ENCODE assay signal across 9 cellular contexts in the genomic region with DNA sequence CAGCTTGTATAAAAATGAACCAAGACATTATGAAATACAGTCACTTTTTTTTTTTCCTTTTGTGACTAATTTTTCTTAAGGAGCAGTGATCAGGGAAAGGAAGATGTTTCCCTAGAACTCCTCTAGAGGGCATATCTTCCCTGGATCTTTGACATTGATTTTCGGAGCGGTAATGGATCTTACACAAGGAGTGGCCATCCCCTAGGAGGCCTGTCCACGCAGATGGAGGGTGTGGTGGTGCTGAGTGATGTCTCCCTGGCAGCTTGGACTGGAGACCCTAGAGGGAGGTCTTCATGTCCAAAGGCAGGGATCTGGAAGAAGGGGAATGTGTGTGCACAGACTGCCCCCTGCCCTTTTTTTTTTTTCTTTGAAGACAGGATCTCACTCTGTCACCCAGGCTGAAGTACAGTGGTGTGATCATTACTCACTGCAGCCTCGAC. TPM values are rescaled to one million over a fixed set of nuclear protein-coding genes. Genes with fewer than 3 reads are reported as not detected.
DNase-seq lines count a peak whose midpoint lies in the region; ATAC-seq and TF ChIP-seq lines count a peak whose summit lies in the region.
"Had no signal": no experiment of that assay in that cellular context is flagged by ENCODE, and none has a peak within 500 bp of the region (broad histone marks: within the 10 kb centered on the region; RNA-seq: fewer than 3 reads in every experiment).

No MANE protein-coding gene starts in this region.

- DNase-seq in H4 (ENCODE audit: low spot score) (peak; percentile 35), SK-N-SH (no peak), glomerular visceral epithelial cell (ENCODE audit: extremely low spot score) (peak; percentile 53), stromal cell of bone marrow (ENCODE audit: low read depth) (peak; percentile 82), globus pallidus (ENCODE audit: low spot score) (no peak), NCI-H2196 (lab: John Stamatoyannopoulos, UW; ENCODE audit: unreplicated experiment) (no peak)

- no peak overlapping the region for H3K27ac ChIP-seq in SK-N-SH (ENCODE audit: low read depth in 2 of 2, low read length in 1 of 2)

- H3K4me2 ChIP-seq in SK-N-SH = no peak overlapping the region

- no peak overlapping the region for H3K9ac ChIP-seq in SK-N-SH

- H4K20me1 ChIP-seq in SK-N-SH (ENCODE audit: insufficient read depth) = no peaks in the 10 kb centered on the region

- WGBS in SK-N-SH (ENCODE audit: low lambda C conversion rate) = 59% methylated on average over 4 of the region's 4 CpGs

- peak; percentile 54 for TF ChIP-seq CTCF in SK-N-SH (IDR thresholded peaks at IDR 0.05)

- no peak overlapping the region for H2AFZ ChIP-seq in SK-N-SH (ENCODE audit: low read depth)

- no peaks in the 10 kb centered on the region for H3K36me3 ChIP-seq in SK-N-SH (replicated peaks in 1 of 2; ENCODE audit: control insufficient read depth in 1 of 2, insufficient read depth in 2 of 2, low read length in 1 of 2)

- ATAC-seq in GM21381 (IDR thresholded peaks at IDR 0.05; ENCODE audit: unreplicated experiment) = no peak
- no peak for ATAC-seq in HG02884 (IDR thresholded peaks at IDR 0.05; ENCODE audit: unreplicated experiment)

- no peaks in the 10 kb centered on the region for H3F3A ChIP-seq in SK-N-SH (replicated peaks; ENCODE audit: insufficient read depth)

- 0 out of 2 replicates have a peak, but pooled peaks have one; percentile 18 for TF ChIP-seq RAD21 in SK-N-SH (IDR thresholded peaks at IDR 0.05; ENCODE audit: low read length)

- H3K27me3 ChIP-seq in SK-N-SH (ENCODE audit: insufficient read depth) = no peaks in the 10 kb centered on the region

- H3K4me1 ChIP-seq in SK-N-SH (ENCODE audit: control insufficient read depth in 1 of 2, insufficient read depth in 2 of 2, low read depth in 1 of 2, low read length in 1 of 2) = no peaks in the 10 kb centered on the region

- no peaks in the 10 kb centered on the region for H3K9me3 ChIP-seq in SK-N-SH

- no peaks in the 10 kb centered on the region for H3K9me2 ChIP-seq in SK-N-SH

- no peaks in the 10 kb centered on the region for H3K79me2 ChIP-seq in SK-N-SH (ENCODE audit: insufficient read depth)

- no peak for TF ChIP-seq EP300 in SK-N-SH (IDR thresholded peaks at IDR 0.05; ENCODE audit: borderline replicate concordance in 1 of 2, low read depth in 1 of 2, low read length in 1 of 2)

- H3K4me3 ChIP-seq in SK-N-SH (ENCODE audit: low read depth in 2 of 2, low read length in 1 of 2) = no peak overlapping the region
- H3K4me3 ChIP-seq: lung had no signal

- POLR2A ChIA-PET in SK-N-SH (lab: Yijun Ruan, JAX) = no interaction called here

- CTCF ChIA-PET in SK-N-SH (lab: Yijun Ruan, JAX) = interaction anchor here (1.3 to 1.4 kb wide), 2 partner anchors 10 to 18 kb away, joined by 3 to 4 read pairs; no protein-coding TSS in a partner anchor

TF ChIP-seq in SK-N-SH, 30 proteins besides CTCF, POLR2A, EP300 and RAD21 (continues in another document):
- TF ChIP-seq NFIC (IDR thresholded peaks at IDR 0.05; ENCODE audit: borderline replicate concordance) = no peak
- TF ChIP-seq, protein P1, sequence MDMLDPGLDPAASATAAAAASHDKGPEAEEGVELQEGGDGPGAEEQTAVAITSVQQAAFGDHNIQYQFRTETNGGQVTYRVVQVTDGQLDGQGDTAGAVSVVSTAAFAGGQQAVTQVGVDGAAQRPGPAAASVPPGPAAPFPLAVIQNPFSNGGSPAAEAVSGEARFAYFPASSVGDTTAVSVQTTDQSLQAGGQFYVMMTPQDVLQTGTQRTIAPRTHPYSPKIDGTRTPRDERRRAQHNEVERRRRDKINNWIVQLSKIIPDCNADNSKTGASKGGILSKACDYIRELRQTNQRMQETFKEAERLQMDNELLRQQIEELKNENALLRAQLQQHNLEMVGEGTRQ (IDR thresholded peaks at IDR 0.05; ENCODE audit: borderline replicate concordance, low read depth, low read length) = no peak
- TF ChIP-seq FOSL2 (IDR thresholded peaks at IDR 0.05; ENCODE audit: borderline replicate concordance, low read depth) = no peak
- no peak for TF ChIP-seq FOXM1 (IDR thresholded peaks at IDR 0.05; ENCODE audit: low read depth)
- TF ChIP-seq, protein P2, sequence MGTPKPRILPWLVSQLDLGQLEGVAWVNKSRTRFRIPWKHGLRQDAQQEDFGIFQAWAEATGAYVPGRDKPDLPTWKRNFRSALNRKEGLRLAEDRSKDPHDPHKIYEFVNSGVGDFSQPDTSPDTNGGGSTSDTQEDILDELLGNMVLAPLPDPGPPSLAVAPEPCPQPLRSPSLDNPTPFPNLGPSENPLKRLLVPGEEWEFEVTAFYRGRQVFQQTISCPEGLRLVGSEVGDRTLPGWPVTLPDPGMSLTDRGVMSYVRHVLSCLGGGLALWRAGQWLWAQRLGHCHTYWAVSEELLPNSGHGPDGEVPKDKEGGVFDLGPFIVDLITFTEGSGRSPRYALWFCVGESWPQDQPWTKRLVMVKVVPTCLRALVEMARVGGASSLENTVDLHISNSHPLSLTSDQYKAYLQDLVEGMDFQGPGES (IDR thresholded peaks at IDR 0.05; ENCODE audit: low read depth, low read length) = no peak
- TF ChIP-seq RXRA (IDR thresholded peaks at IDR 0.05; ENCODE audit: borderline replicate concordance, low read depth) = no peak
- TF ChIP-seq ELF1 (IDR thresholded peaks at IDR 0.05) = no peak
- TF ChIP-seq YY1 (IDR thresholded peaks at IDR 0.05; ENCODE audit: low read depth) = no peak
- no peak for TF ChIP-seq TCF12 (IDR thresholded peaks at IDR 0.05)
- TF ChIP-seq GATA2 (CRISPR knock-in tag; IDR thresholded peaks at IDR 0.05) = no peak
- TF ChIP-seq, protein P3, sequence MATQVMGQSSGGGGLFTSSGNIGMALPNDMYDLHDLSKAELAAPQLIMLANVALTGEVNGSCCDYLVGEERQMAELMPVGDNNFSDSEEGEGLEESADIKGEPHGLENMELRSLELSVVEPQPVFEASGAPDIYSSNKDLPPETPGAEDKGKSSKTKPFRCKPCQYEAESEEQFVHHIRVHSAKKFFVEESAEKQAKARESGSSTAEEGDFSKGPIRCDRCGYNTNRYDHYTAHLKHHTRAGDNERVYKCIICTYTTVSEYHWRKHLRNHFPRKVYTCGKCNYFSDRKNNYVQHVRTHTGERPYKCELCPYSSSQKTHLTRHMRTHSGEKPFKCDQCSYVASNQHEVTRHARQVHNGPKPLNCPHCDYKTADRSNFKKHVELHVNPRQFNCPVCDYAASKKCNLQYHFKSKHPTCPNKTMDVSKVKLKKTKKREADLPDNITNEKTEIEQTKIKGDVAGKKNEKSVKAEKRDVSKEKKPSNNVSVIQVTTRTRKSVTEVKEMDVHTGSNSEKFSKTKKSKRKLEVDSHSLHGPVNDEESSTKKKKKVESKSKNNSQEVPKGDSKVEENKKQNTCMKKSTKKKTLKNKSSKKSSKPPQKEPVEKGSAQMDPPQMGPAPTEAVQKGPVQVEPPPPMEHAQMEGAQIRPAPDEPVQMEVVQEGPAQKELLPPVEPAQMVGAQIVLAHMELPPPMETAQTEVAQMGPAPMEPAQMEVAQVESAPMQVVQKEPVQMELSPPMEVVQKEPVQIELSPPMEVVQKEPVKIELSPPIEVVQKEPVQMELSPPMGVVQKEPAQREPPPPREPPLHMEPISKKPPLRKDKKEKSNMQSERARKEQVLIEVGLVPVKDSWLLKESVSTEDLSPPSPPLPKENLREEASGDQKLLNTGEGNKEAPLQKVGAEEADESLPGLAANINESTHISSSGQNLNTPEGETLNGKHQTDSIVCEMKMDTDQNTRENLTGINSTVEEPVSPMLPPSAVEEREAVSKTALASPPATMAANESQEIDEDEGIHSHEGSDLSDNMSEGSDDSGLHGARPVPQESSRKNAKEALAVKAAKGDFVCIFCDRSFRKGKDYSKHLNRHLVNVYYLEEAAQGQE (IDR thresholded peaks at IDR 0.05; ENCODE audit: low read depth, low read length) = no peak
- TF ChIP-seq JUND (IDR thresholded peaks at IDR 0.05) = no peak
- TF ChIP-seq, protein P4, sequence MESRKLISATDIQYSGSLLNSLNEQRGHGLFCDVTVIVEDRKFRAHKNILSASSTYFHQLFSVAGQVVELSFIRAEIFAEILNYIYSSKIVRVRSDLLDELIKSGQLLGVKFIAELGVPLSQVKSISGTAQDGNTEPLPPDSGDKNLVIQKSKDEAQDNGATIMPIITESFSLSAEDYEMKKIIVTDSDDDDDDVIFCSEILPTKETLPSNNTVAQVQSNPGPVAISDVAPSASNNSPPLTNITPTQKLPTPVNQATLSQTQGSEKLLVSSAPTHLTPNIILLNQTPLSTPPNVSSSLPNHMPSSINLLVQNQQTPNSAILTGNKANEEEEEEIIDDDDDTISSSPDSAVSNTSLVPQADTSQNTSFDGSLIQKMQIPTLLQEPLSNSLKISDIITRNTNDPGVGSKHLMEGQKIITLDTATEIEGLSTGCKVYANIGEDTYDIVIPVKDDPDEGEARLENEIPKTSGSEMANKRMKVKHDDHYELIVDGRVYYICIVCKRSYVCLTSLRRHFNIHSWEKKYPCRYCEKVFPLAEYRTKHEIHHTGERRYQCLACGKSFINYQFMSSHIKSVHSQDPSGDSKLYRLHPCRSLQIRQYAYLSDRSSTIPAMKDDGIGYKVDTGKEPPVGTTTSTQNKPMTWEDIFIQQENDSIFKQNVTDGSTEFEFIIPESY (IDR thresholded peaks at IDR 0.05; ENCODE audit: borderline replicate concordance, low read depth) = no peak
- TF ChIP-seq CHD2 (IDR thresholded peaks at IDR 0.05; ENCODE audit: low read length, partially characterized antibody) = no peak
- TF ChIP-seq NRF1 (IDR thresholded peaks at IDR 0.05; ENCODE audit: low read depth, low read length) = no peak
- no peak for TF ChIP-seq SMC3 (IDR thresholded peaks at IDR 0.05; ENCODE audit: low read depth, low read length)
- TF ChIP-seq EZH2phosphoT487 (IDR thresholded peaks at IDR 0.05; ENCODE audit: borderline replicate concordance, low read depth) = no peak

RNA-seq across cellular contexts. Expression of a gene that starts 7.0 kb away (rescaled TPM):
- 52.4 and 67.2 TPM in 2 replicates for total RNA-seq in H4 (2014; rRNA removed; shearing (Covaris generic))
- 29.6 and 35.9 TPM in 2 replicates for polyA plus RNA-seq in SK-N-SH (2012; rRNA removed)
- 13.6 and 23.2 TPM in 2 replicates for polyA plus RNA-seq in SK-N-SH (2012; cell fraction: cytosol; rRNA removed)
- polyA plus RNA-seq in SK-N-SH (2012; cell fraction: nucleus; rRNA removed) = 40.0 and 48.8 TPM in 2 replicates

RNA-seq across cellular contexts. Expression of a gene that starts 26.2 kb away (rescaled TPM):
- total RNA-seq in H4 (2014; rRNA removed; shearing (Covaris generic)) = 20.4 and 20.5 TPM in 2 replicates
- 48.7 and 59.0 TPM in 2 replicates for polyA plus RNA-seq in SK-N-SH (2012; rRNA removed)
- polyA plus RNA-seq in SK-N-SH (2012; cell fraction: cytosol; rRNA removed) = 17.7 and 25.5 TPM in 2 replicates
- 250 and 323 TPM in 2 replicates for polyA plus RNA-seq in SK-N-SH (2012; cell fraction: nucleus; rRNA removed)

RNA-seq across cellular contexts. Expression of a gene that starts 33.3 kb away (rescaled TPM):
- 183 and 222 TPM in 2 replicates for total RNA-seq in H4 (2014; rRNA removed; shearing (Covaris generic))
- 349 and 444 TPM in 2 replicates for polyA plus RNA-seq in SK-N-SH (2012; rRNA removed)
- polyA plus RNA-seq in SK-N-SH (2012; cell fraction: cytosol; rRNA removed) = 337 and 359 TPM in 2 replicates
- polyA plus RNA-seq in SK-N-SH (2012; cell fraction: nucleus; rRNA removed) = 318 and 652 TPM in 2 replicates

RNA-seq across cellular contexts. Expression of a gene that starts 35.3 kb away (rescaled TPM):
- total RNA-seq in H4 (2014; rRNA removed; shearing (Covaris generic)) = 0.37 and 0.75 TPM in 2 replicates
- polyA plus RNA-seq in SK-N-SH (2012; rRNA removed) = 5.9 and 8.8 TPM in 2 replicates
- polyA plus RNA-seq in SK-N-SH (2012; cell fraction: cytosol; rRNA removed) = 3.2 and 3.9 TPM in 2 replicates
- 38.1 and 40.3 TPM in 2 replicates for polyA plus RNA-seq in SK-N-SH (2012; cell fraction: nucleus; rRNA removed)

Comparison
In these comparisons a context has a peak if more than half of its experiments do, and no peak if none do; other contexts are left out.
1. DNase-seq: peak in H4 (single experiment), glomerular visceral epithelial cell (single experiment) and stromal cell of bone marrow (single experiment); none in SK-N-SH (single experiment), globus pallidus (single experiment) and NCI-H2196 (single experiment).